In genomic region chr7:107744345-107744750, GRCh38 we compare ENCODE assay signal across 8 cellular contexts. TPM values are rescaled to one million over a fixed set of nuclear protein-coding genes. Genes with fewer than 3 reads are reported as not detected.
DNase-seq lines count a peak whose midpoint lies in the region; ATAC-seq, FAIRE-seq and TF ChIP-seq lines count a peak whose summit lies in the region.

No MANE protein-coding gene starts in this region.

- DNase-seq in CD8-positive, alpha-beta T cell = no peak
- no peak for DNase-seq in activated naive CD8-positive, alpha-beta T cell treated with anti-CD3 and anti-CD28 coated beads, Interleukin-2, amount 10 ng/mL, durations not matched to agents 7 days and 5 days
- no peak for DNase-seq in stimulated activated naive CD8-positive, alpha-beta T cell treated with anti-CD3 and anti-CD28 coated beads, Interleukin-15, amount 100 ng/mL, for 72 hours
- DNase-seq in HuH-7 (ENCODE audit: low spot score) (no peak), H54 (ENCODE audit: insufficient read length, low spot score) (no peak)

- H3K4me1 Mint-ChIP-seq in CD8-positive, alpha-beta T cell (ENCODE audit: low read depth) = peaks cover 62% of the 10 kb centered on the region
- peaks cover 22% of the 10 kb centered on the region for H3K4me1 Mint-ChIP-seq in activated naive CD8-positive, alpha-beta T cell treated with anti-CD3 and anti-CD28 coated beads, Interleukin-2, amount 10 ng/mL, durations not matched to agents 7 days and 5 days
- H3K4me1 Mint-ChIP-seq in stimulated activated naive CD8-positive, alpha-beta T cell treated with anti-CD3 and anti-CD28 coated beads, Interleukin-15, amount 100 ng/mL, for 72 hours = peaks cover 39% of the 10 kb centered on the region

- no peak for TF ChIP-seq CTCF in CD8-positive, alpha-beta T cell (IDR thresholded peaks at IDR 0.05)

- H3K4me3 Mint-ChIP-seq in CD8-positive, alpha-beta T cell = peak overlapping the region; percentile 92
- H3K4me3 Mint-ChIP-seq in activated naive CD8-positive, alpha-beta T cell treated with anti-CD3 and anti-CD28 coated beads, Interleukin-2, amount 10 ng/mL, durations not matched to agents 7 days and 5 days = peak overlapping the region; percentile 95
- peak overlapping the region; percentile 93 to 99 for H3K4me3 Mint-ChIP-seq in stimulated activated naive CD8-positive, alpha-beta T cell treated with anti-CD3 and anti-CD28 coated beads, Interleukin-15, amount 100 ng/mL, for 72 hours

- no peaks in the 10 kb centered on the region for H3K9me3 ChIP-seq in CD8-positive, alpha-beta T cell (ENCODE audit: low read length)
- H3K9me3 ChIP-seq in iPS-18c (ENCODE audit: control insufficient read depth, insufficient read depth, low read length) = peaks cover 3% of the 10 kb centered on the region

- peaks cover 7% of the 10 kb centered on the region for H3K36me3 ChIP-seq in CD8-positive, alpha-beta T cell (ENCODE audit: insufficient read depth, low read length)

- no peak for TF ChIP-seq POLR2A in H54 (IDR thresholded peaks at IDR 0.05; ENCODE audit: low read depth, low read length)

- no peak for FAIRE-seq in H54 (lab: Jason Lieb, UNC)

- no peaks in the 10 kb centered on the region for H3K27me3 ChIP-seq in CD8-positive, alpha-beta T cell (ENCODE audit: insufficient read depth, low read length)

- H3K4me1 ChIP-seq in CD8-positive, alpha-beta T cell (ENCODE audit: insufficient read depth, low read length) = peaks cover 48% of the 10 kb centered on the region

- H3K4me3 ChIP-seq in CD8-positive, alpha-beta T cell (ENCODE audit: low read depth, low read length) = peak overlapping the region; percentile 99
- H3K4me3 ChIP-seq in iPS-18c (ENCODE audit: insufficient read depth, low read depth, low read length) = peak overlapping the region; percentile 98

- CTCF ChIA-PET in CD8-positive, alpha-beta T cell (lab: Charles Lee) = interaction anchor here (1.7 to 11.0 kb wide), 2 partner anchors 134 to 149 kb away, joined by 8 to 157 read pairs; no protein-coding TSS in a partner anchor

- peak overlapping the region; percentile 100 for H3K27ac Mint-ChIP-seq in CD8-positive, alpha-beta T cell
- peak overlapping the region; percentile 100 for H3K27ac Mint-ChIP-seq in activated naive CD8-positive, alpha-beta T cell treated with anti-CD3 and anti-CD28 coated beads, Interleukin-2, amount 10 ng/mL, durations not matched to agents 7 days and 5 days
- peak overlapping the region; percentile 100 for H3K27ac Mint-ChIP-seq in stimulated activated naive CD8-positive, alpha-beta T cell treated with anti-CD3 and anti-CD28 coated beads, Interleukin-15, amount 100 ng/mL, for 72 hours

- no peaks in the 10 kb centered on the region for H3K9me3 Mint-ChIP-seq in CD8-positive, alpha-beta T cell
- no peaks in the 10 kb centered on the region for H3K9me3 Mint-ChIP-seq in activated naive CD8-positive, alpha-beta T cell treated with anti-CD3 and anti-CD28 coated beads, Interleukin-2, amount 10 ng/mL, durations not matched to agents 7 days and 5 days
- H3K9me3 Mint-ChIP-seq in stimulated activated naive CD8-positive, alpha-beta T cell treated with anti-CD3 and anti-CD28 coated beads, Interleukin-15, amount 100 ng/mL, for 72 hours = no peaks in the 10 kb centered on the region

- ATAC-seq in CD8-positive, alpha-beta T cell = peak; percentile 27
- ATAC-seq in GM19467 (IDR thresholded peaks at IDR 0.05; ENCODE audit: unreplicated experiment) (peak; percentile 32), HG03521 (IDR thresholded peaks at IDR 0.05; ENCODE audit: unreplicated experiment) (peak; percentile 27)
- ATAC-seq in activated naive CD8-positive, alpha-beta T cell treated with anti-CD3 and anti-CD28 coated beads, Interleukin-2, amount 10 ng/mL, durations not matched to agents 7 days and 5 days (ENCODE audit: low read depth) = peak; percentile 25
- ATAC-seq in stimulated activated naive CD8-positive, alpha-beta T cell treated with anti-CD3 and anti-CD28 coated beads, Interleukin-15, amount 100 ng/mL, for 72 hours = peak; percentile 59

- POLR2A ChIA-PET in CD8-positive, alpha-beta T cell (lab: Charles Lee) = interaction anchor here (1.4 to 4.1 kb wide), 6 partner anchors 10 to 576 kb away, joined by 7 to 39 read pairs (median 14); partner anchors contain the start of genes COG5, DUS4L and HBP1
- POLR2A ChIA-PET in activated naive CD8-positive, alpha-beta T cell treated with anti-CD3 and anti-CD28 coated beads, Interleukin-2, amount 10 ng/mL, durations not matched to agents 7 days and 5 days (lab: Charles Lee) = interaction anchor here (1.0 to 2.6 kb wide), 8 partner anchors 12 to 575 kb away, joined by 3 to 19 read pairs (median 8); partner anchors contain the start of genes DLD and HBP1

- intact Hi-C loops in CD8-positive, alpha-beta T cell (cut with DNase I, micrococcal nuclease) = loop anchor here (1.0 to 10.0 kb wide), 14 partner anchors 113 to 1632 kb away; partner anchors contain the start of genes BCAP29 (in 2 of the 2), CCDC71L (in 2 of the 2), COG5 (in 2 of the 2) and DUS4L (in 2 of the 2)

- H3K27ac ChIP-seq in CD8-positive, alpha-beta T cell (ENCODE audit: low read depth, low read length) = peak overlapping the region; percentile 99

- H3K36me3 Mint-ChIP-seq in CD8-positive, alpha-beta T cell = peaks cover 18% of the 10 kb centered on the region
- H3K36me3 Mint-ChIP-seq in activated naive CD8-positive, alpha-beta T cell treated with anti-CD3 and anti-CD28 coated beads, Interleukin-2, amount 10 ng/mL, durations not matched to agents 7 days and 5 days = no peaks in the 10 kb centered on the region

- H3K27me3 Mint-ChIP-seq in CD8-positive, alpha-beta T cell (ENCODE audit: low read depth) = no peaks in the 10 kb centered on the region
- no peaks in the 10 kb centered on the region for H3K27me3 Mint-ChIP-seq in activated naive CD8-positive, alpha-beta T cell treated with anti-CD3 and anti-CD28 coated beads, Interleukin-2, amount 10 ng/mL, durations not matched to agents 7 days and 5 days
- H3K27me3 Mint-ChIP-seq in stimulated activated naive CD8-positive, alpha-beta T cell treated with anti-CD3 and anti-CD28 coated beads, Interleukin-15, amount 100 ng/mL, for 72 hours = no peaks in the 10 kb centered on the region

RNA-seq across cellular contexts. Expression of gene CBLL1, which starts 0.4 kb away (rescaled TPM):
- 10 to 100 TPM; 68.5 to 71.6 TPM for total RNA-seq in CD8-positive, alpha-beta T cell
- total RNA-seq in activated naive CD8-positive, alpha-beta T cell treated with anti-CD3 and anti-CD28 coated beads, Interleukin-2, amount 10 ng/mL, durations not matched to agents 7 days and 5 days = 10 to 100 TPM; 52.1 to 57.0 TPM

RNA-seq across cellular contexts. Expression of gene SLC26A3, which starts 58.7 kb away (rescaled TPM):
- total RNA-seq in CD8-positive, alpha-beta T cell = not detected
- total RNA-seq in activated naive CD8-positive, alpha-beta T cell treated with anti-CD3 and anti-CD28 coated beads, Interleukin-2, amount 10 ng/mL, durations not matched to agents 7 days and 5 days = not detected
